ENCODE assay signal across 5 cellular contexts in the genomic region with DNA sequence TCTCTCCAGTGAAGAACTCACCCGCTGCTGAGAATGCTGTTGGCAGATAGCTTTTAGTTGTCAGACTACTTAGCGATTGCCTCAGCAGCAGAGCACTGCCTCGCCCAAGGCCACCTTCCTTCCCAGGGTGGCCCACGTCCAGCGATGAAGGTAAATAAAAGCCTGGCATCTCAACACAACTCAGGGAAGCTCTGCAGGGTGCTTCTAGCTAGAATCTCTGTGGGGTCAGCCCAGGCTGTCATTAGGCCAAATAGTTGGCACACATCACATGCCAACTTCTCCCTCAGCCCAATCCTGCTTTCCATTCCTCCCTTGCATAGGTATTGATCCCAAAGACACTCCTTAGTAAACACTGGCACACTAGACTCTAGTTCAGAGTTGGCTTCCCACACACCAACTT.
"Had no signal": no experiment of that assay in that cellular context is flagged by ENCODE, and none has a peak within 500 bp of the region (broad histone marks: within the 10 kb centered on the region; RNA-seq: fewer than 3 reads in every experiment).

No MANE protein-coding gene starts in this region.

- DNase-seq: GM23248, GOT3, H7, HFFc6 had no signal

- H3K27ac ChIP-seq: GM23248, HL-60 had no signal
